ENCODE assay signal across 27 cellular contexts in genomic region chr17:48070195-48070594, GRCh38. TPM values are rescaled to one million over a fixed set of nuclear protein-coding genes. Genes with fewer than 3 reads are reported as not detected.
DNase-seq lines count a peak whose midpoint lies in the region; ATAC-seq and TF ChIP-seq lines count a peak whose summit lies in the region.
"Had no signal": no experiment of that assay in that cellular context is flagged by ENCODE, and none has a peak within 500 bp of the region (broad histone marks: within the 10 kb centered on the region; RNA-seq: fewer than 3 reads in every experiment).

No MANE protein-coding gene starts in this region.

- H3K36me3 Mint-ChIP-seq in Calu3 (ENCODE audit: insufficient read depth, unreplicated experiment) (peaks cover 93% of the 10 kb centered on the region), memory B cell (peaks cover 8% of the 10 kb centered on the region)

- H3K4me1 Mint-ChIP-seq in Calu3 (ENCODE audit: low read depth, unreplicated experiment) (no peaks in the 10 kb centered on the region), memory B cell (peaks cover under 1% of the 10 kb centered on the region)
- H3K4me1 Mint-ChIP-seq: activated naive CD4-positive, alpha-beta T cell treated with anti-CD3 and anti-CD28 coated beads, Interleukin-2, amount 50 U/mL, for 24 hours; activated T-helper 17 cell treated with anti-CD3 and anti-CD28 coated beads, Interleukin-2, amount 50 U/mL, for 72 hours had no signal

- H3K4me3 Mint-ChIP-seq in Calu3 (ENCODE audit: low read depth, unreplicated experiment) (no peak overlapping the region), memory B cell (no peak overlapping the region)
- H3K4me3 Mint-ChIP-seq: activated CD4-positive, alpha-beta memory T cell treated with anti-CD3 and anti-CD28 coated beads for 36 hours; activated naive CD4-positive, alpha-beta T cell treated with anti-CD3 and anti-CD28 coated beads, Interleukin-2, amount 50 U/mL, for 24 hours; activated T-helper 17 cell treated with anti-CD3 and anti-CD28 coated beads, Interleukin-2, amount 50 U/mL, for 72 hours had no signal

- peaks cover 89% of the 10 kb centered on the region for H3K36me3 ChIP-seq in SK-N-MC (ENCODE audit: insufficient read depth, low read length)
- H3K36me3 ChIP-seq: colonic mucosa had no signal

- H3K27ac Mint-ChIP-seq in Calu3 (ENCODE audit: unreplicated experiment) (no peak overlapping the region), memory B cell (peak overlapping the region; percentile 29)
- H3K27ac Mint-ChIP-seq: activated CD4-positive, alpha-beta memory T cell treated with anti-CD3 and anti-CD28 coated beads for 36 hours; activated naive CD4-positive, alpha-beta T cell treated with anti-CD3 and anti-CD28 coated beads, Interleukin-2, amount 50 U/mL, for 24 hours; activated T-helper 17 cell treated with anti-CD3 and anti-CD28 coated beads, Interleukin-2, amount 50 U/mL, for 72 hours had no signal

- H3K9me3 Mint-ChIP-seq in Calu3 (ENCODE audit: low read depth, unreplicated experiment) (no peaks in the 10 kb centered on the region), memory B cell (no peaks in the 10 kb centered on the region)
- H3K9me3 Mint-ChIP-seq: activated CD4-positive, alpha-beta memory T cell treated with anti-CD3 and anti-CD28 coated beads for 36 hours; activated naive CD4-positive, alpha-beta T cell treated with anti-CD3 and anti-CD28 coated beads, Interleukin-2, amount 50 U/mL, for 24 hours; activated T-helper 17 cell treated with anti-CD3 and anti-CD28 coated beads, Interleukin-2, amount 50 U/mL, for 72 hours had no signal

- TSS peak; percentile 83 for BruUV-seq in Calu3 (replicated peaks; lab: Mats Ljungman, UMichigan)

- intact Hi-C loops in Calu3 (cut with micrococcal nuclease; ENCODE audit: unreplicated experiment), result no loop called here

- DNase-seq in Calu3 (no peak), SK-N-MC (ENCODE audit: low read depth, low spot score) (no peak), memory B cell (ENCODE audit: low spot score in 2 of 2) (no peak), NCI-H2171 treated with DMSO at 0.1 percent for 48 hours (lab: John Stamatoyannopoulos, UW) (no peak), midbrain (lab: John Stamatoyannopoulos, UW) (no peak)
- no peak for DNase-seq in activated CD4-positive, CD25-positive, alpha-beta regulatory T cell treated with anti-CD3 and anti-CD28 coated beads, Interleukin-2, amount 50 U/mL, for 72 hours
- DNase-seq: activated CD4-positive, alpha-beta memory T cell treated with anti-CD3 and anti-CD28 coated beads for 36 hours; activated CD4-positive, CD25-positive, alpha-beta regulatory T cell; activated CD8-positive, alpha-beta memory T cell treated with anti-CD3 and anti-CD28 coated beads, Interleukin-2, amount 50 U/mL, for 4 hours; Caco-2; colonic mucosa; DND-41; effector CD8-positive, alpha-beta T cell; HCEC 1CT; head of caudate nucleus; NCI-H1105; NCI-H187 treated with DMSO at 0.1 percent for 48 hours; NCI-H69; SIG-M5; stimulated activated CD4-positive, alpha-beta T cell treated with anti-CD3 and anti-CD28 coated beads, Interleukin-15, amount 100 ng/mL, for 24 hours; stimulated activated naive CD4-positive, alpha-beta T cell; SW 1271 had no signal

- peak overlapping the region; percentile 54; the same call in 1 of the 2 replicates for H3K27ac ChIP-seq in SK-N-MC
- H3K27ac ChIP-seq: ascending aorta; BLaER1 treated with 17β-estradiol and CSF1 and Interleukin-3, amounts not matched to agents 10 nM and 100 nM; cardiac muscle cell; colonic mucosa had no signal

- CTCF ChIA-PET in Calu3 (lab: Charles Lee), result no interaction called here

- no peak overlapping the region for H3K9ac ChIP-seq in SK-N-MC (ENCODE audit: insufficient read length)
- H3K9ac ChIP-seq: BLaER1 treated with 17β-estradiol and CSF1 and Interleukin-3, amounts not matched to agents 10 nM and 100 nM had no signal

- no peak overlapping the region for H3K4me3 ChIP-seq in SK-N-MC
- H3K4me3 ChIP-seq: ascending aorta; BLaER1 treated with 17β-estradiol and CSF1 and Interleukin-3, amounts not matched to agents 10 nM and 100 nM; cardiac muscle cell; colonic mucosa had no signal

- H3K27me3 Mint-ChIP-seq in Calu3 (ENCODE audit: unreplicated experiment) (no peaks in the 10 kb centered on the region), memory B cell (no peaks in the 10 kb centered on the region)
- H3K27me3 Mint-ChIP-seq: activated CD4-positive, alpha-beta memory T cell treated with anti-CD3 and anti-CD28 coated beads for 36 hours; activated naive CD4-positive, alpha-beta T cell treated with anti-CD3 and anti-CD28 coated beads, Interleukin-2, amount 50 U/mL, for 24 hours; activated T-helper 17 cell treated with anti-CD3 and anti-CD28 coated beads, Interleukin-2, amount 50 U/mL, for 72 hours had no signal

- TF ChIP-seq CTCF in Calu3 (IDR thresholded peaks at IDR 0.05; ENCODE audit: unreplicated experiment), result no peak

- no peak for ATAC-seq in memory B cell (ENCODE audit: low read depth)
- ATAC-seq: activated T-helper 17 cell treated with anti-CD3 and anti-CD28 coated beads, Interleukin-2, amount 50 U/mL, for 72 hours had no signal

- no peaks in the 10 kb centered on the region for H3K9me3 ChIP-seq in SK-N-MC (ENCODE audit: low read depth, low read length)
- H3K9me3 ChIP-seq: ascending aorta; BLaER1 treated with 17β-estradiol and CSF1 and Interleukin-3, amounts not matched to agents 10 nM and 100 nM; Caco-2; colonic mucosa had no signal

RNA-seq across cellular contexts. Expression of gene NFE2L1, which starts 22.0 kb away (rescaled TPM):
- total RNA-seq in Calu3 (2022), result 216 and 247 TPM in 2 replicates

RNA-seq across cellular contexts. Expression of gene CBX1, which starts 31.1 kb away (rescaled TPM):
- total RNA-seq in Calu3 (2022), result 111 and 126 TPM in 2 replicates

RNA-seq across cellular contexts. Expression of gene COPZ2, which starts 32.6 kb away (rescaled TPM):
- 1.1 and 1.2 TPM in 2 replicates for total RNA-seq in Calu3 (2022)

RNA-seq across cellular contexts. Expression of gene SNX11, which starts 37.4 kb away (rescaled TPM):
- 29.4 and 37.1 TPM in 2 replicates for total RNA-seq in Calu3 (2022)
